ENCODE assay signal across 15 cellular contexts in the genomic region with DNA sequence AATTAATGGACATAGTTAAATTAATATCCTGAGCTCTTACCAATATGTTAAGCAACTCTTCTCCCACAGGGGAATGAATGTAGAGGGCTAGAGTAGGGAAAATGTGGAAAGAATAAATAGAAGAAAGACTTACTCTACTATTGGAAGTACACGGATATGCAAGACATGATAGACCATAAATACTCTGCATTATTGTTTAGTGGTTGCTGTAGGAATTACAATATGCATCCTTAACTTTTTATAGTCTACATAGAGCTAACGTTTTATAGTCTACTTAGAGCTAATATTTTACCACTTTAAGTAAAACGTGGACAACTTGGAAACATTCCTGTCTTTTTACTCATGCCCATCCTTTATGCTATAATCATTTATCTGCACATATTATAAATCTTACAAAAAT.
DNase-seq lines count a peak whose midpoint lies in the region; ATAC-seq and TF ChIP-seq lines count a peak whose summit lies in the region.
"Had no signal": no experiment of that assay in that cellular context is flagged by ENCODE, and none has a peak within 500 bp of the region (broad histone marks: within the 10 kb centered on the region; RNA-seq: fewer than 3 reads in every experiment).

No MANE protein-coding gene starts in this region.

- H3K4me3 Mint-ChIP-seq in mesothelial cell of epicardium = no peak overlapping the region
- H3K4me3 Mint-ChIP-seq: CD8-positive, alpha-beta T cell had no signal

- DNase-seq in HT-29 (ENCODE audit: low spot score) (peak; percentile 22), SW480 (ENCODE audit: low spot score) (peak; percentile 6), mesothelial cell of epicardium (ENCODE audit: low spot score in 2 of 2, unreplicated experiment in 2 of 2) (no peak), NCI-H2196 treated with DMSO at 0.1 percent for 48 hours (lab: John Stamatoyannopoulos, UW; ENCODE audit: unreplicated experiment) (no peak), NCI-H2081 treated with DMSO at 0.1 percent for 48 hours (lab: John Stamatoyannopoulos, UW) (no peak)
- DNase-seq: CD8-positive, alpha-beta T cell; DMS79; KBM-7; NCI-H1105; NCI-H510A; SHP77; T-helper 1 cell had no signal

- H3K27ac ChIP-seq in C4-2B = no peak overlapping the region
- H3K27ac ChIP-seq: SK-N-MC had no signal

- peaks cover 3% of the 10 kb centered on the region for H3K4me1 Mint-ChIP-seq in mesothelial cell of epicardium

- H3K36me3 Mint-ChIP-seq in mesothelial cell of epicardium = no peaks in the 10 kb centered on the region
- H3K36me3 Mint-ChIP-seq: CD8-positive, alpha-beta T cell had no signal

- H3K9me3 Mint-ChIP-seq in mesothelial cell of epicardium = peaks cover 11% of the 10 kb centered on the region

- ATAC-seq in GM21447 (IDR thresholded peaks at IDR 0.05; ENCODE audit: unreplicated experiment) = no peak
- ATAC-seq: CD8-positive, alpha-beta T cell had no signal

- H3K27me3 Mint-ChIP-seq in mesothelial cell of epicardium (ENCODE audit: low read depth) = no peaks in the 10 kb centered on the region

- H3K27ac Mint-ChIP-seq in mesothelial cell of epicardium = no peak overlapping the region
- H3K27ac Mint-ChIP-seq: CD8-positive, alpha-beta T cell had no signal

- TF ChIP-seq CTCF in C4-2B (conservative IDR thresholded peaks at IDR 0.05) (peak; percentile 13; the same call in 1 of the 2 replicates), mesothelial cell of epicardium (IDR thresholded peaks at IDR 0.05; ENCODE audit: unreplicated experiment) (peak; percentile 16)

Comparison
In these comparisons a context has a peak if more than half of its experiments do, and no peak if none do; other contexts are left out.
1. DNase-seq: peak in HT-29 (single experiment) and SW480 (single experiment); none in mesothelial cell of epicardium (0 of 2), NCI-H2196 treated with DMSO at 0.1 percent for 48 hours (single experiment) and NCI-H2081 treated with DMSO at 0.1 percent for 48 hours (single experiment).